ENCODE assay signal across 8 cellular contexts in the genomic region with DNA sequence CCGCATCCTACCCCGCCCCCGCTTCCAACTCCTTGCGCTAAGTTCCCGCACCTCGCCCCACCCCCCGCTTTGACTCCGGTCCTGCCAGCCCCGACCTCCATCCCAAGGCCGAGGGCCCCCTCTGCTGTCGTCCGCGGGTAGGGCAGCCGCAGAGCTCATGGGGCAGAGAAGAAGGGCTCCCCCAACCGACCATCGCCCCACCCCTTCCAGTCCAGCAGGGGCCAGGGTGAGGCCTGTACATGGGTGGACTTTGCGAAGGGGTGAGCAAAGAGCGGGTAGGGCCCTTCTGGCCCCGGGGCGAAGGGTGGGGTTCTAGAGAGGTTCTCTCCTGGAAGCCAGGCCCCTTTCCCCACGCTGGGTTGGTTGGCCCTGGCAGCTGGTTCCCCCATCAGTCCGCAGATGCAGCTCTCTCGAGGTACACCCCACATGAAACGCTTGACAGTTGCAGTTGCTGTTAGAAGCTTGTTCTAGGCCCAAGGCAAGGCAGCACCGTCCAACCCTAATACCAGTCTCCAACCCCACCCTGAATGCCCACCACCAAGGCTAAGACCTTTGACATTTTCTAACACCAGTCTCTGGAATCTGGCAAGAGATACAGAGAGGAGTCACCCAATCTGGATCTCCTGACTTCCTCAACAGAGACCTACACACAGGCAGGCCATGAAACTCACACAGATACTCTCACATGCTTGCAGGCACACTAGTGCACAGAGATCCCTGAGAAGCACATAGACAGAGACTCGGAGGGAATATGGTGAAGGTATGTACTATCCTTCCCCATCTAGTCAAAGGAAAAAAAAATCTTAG. TPM values are rescaled to one million over a fixed set of nuclear protein-coding genes. Genes with fewer than 3 reads are reported as not detected.
DNase-seq lines count a peak whose midpoint lies in the region; ATAC-seq, FAIRE-seq and TF ChIP-seq lines count a peak whose summit lies in the region.

No MANE protein-coding gene starts in this region.

- peak overlapping the region; percentile 94 for H3K27ac ChIP-seq in osteoblast (ENCODE audit: low read depth, low read length)
- H3K27ac ChIP-seq in temporal lobe (ENCODE audit: low read depth, low read length), result peak overlapping the region; percentile 87

- no peaks in the 10 kb centered on the region for H3K9me3 Mint-ChIP-seq in activated naive CD4-positive, alpha-beta T cell treated with anti-CD3 and anti-CD28 coated beads, Interleukin-2, amount 50 U/mL, for 72 hours

- no peak for FAIRE-seq in H54 (lab: Jason Lieb, UNC)

- no peak for TF ChIP-seq POLR2A in H54 (IDR thresholded peaks at IDR 0.05; ENCODE audit: low read depth, low read length)

- H3K4me3 ChIP-seq in osteoblast (ENCODE audit: insufficient read depth, low read length), result peak overlapping the region; percentile 81

- peaks cover 40% of the 10 kb centered on the region for H3K36me3 ChIP-seq in osteoblast (ENCODE audit: insufficient read depth, low read length)

- H3K9me3 ChIP-seq in osteoblast (ENCODE audit: low read depth, low read length), result no peaks in the 10 kb centered on the region

- peaks cover 29% of the 10 kb centered on the region for H3K4me1 ChIP-seq in osteoblast (ENCODE audit: insufficient read depth, low read length)

- ATAC-seq in SK-N-SH treated with all-trans-retinoic acid at 6 μM for 48 hours, result peak; percentile 89
- peak; percentile 78 to 82 for ATAC-seq in activated naive CD4-positive, alpha-beta T cell treated with anti-CD3 and anti-CD28 coated beads, Interleukin-2, amount 50 U/mL, for 72 hours

- peak overlapping the region in 1 of 2 donors; percentile 16 for H3K27ac Mint-ChIP-seq in activated naive CD4-positive, alpha-beta T cell treated with anti-CD3 and anti-CD28 coated beads, Interleukin-2, amount 50 U/mL, for 72 hours

- H3K36me3 Mint-ChIP-seq in activated naive CD4-positive, alpha-beta T cell treated with anti-CD3 and anti-CD28 coated beads, Interleukin-2, amount 50 U/mL, for 72 hours, result no peaks in the 10 kb centered on the region

- no peak overlapping the region for H2AFZ ChIP-seq in osteoblast (ENCODE audit: low read length)

- peak overlapping the region; percentile 93 for H3K4me2 ChIP-seq in osteoblast (ENCODE audit: insufficient read depth, low read length)

- TF ChIP-seq CTCF in osteoblast (IDR thresholded peaks at IDR 0.05; ENCODE audit: extremely low read depth, low read depth, low read length), result peak; percentile 69

- peaks cover 24% of the 10 kb centered on the region for H4K20me1 ChIP-seq in osteoblast (ENCODE audit: insufficient read depth, low read length)

- intact Hi-C loops in head of caudate nucleus (cut with DNase I), result loop anchor here (2.0 to 10.0 kb wide), 3 partner anchors 27 to 175 kb away; no protein-coding TSS in a partner anchor

- no peaks in the 10 kb centered on the region for H3K27me3 ChIP-seq in osteoblast (ENCODE audit: insufficient read depth, low read length)

- peak; percentile 93 for DNase-seq in D341Med (ENCODE audit: low spot score)
- DNase-seq in H54 (ENCODE audit: insufficient read length, low spot score), result peak; percentile 89
- peak; percentile 93 for DNase-seq in NAMALWA (ENCODE audit: low spot score)
- DNase-seq in activated naive CD4-positive, alpha-beta T cell treated with anti-CD3 and anti-CD28 coated beads, Interleukin-2, amount 50 U/mL, for 72 hours (ENCODE audit: low spot score in 2 of 2), result peak; percentile 88 to 100
- DNase-seq in head of caudate nucleus, result peak; percentile 94 to 100 (median 98)
- DNase-seq in osteoblast (ENCODE audit: insufficient read length, low spot score, missing footprints), result peak; percentile 98

- peaks cover 16% of the 10 kb centered on the region for H3K79me2 ChIP-seq in osteoblast (ENCODE audit: insufficient read depth, low read length)

TF ChIP-seq in SK-N-SH treated with all-trans-retinoic acid at 6 μM for 48 hours, 23 proteins besides CTCF, POLR2A, EP300 and RAD21:
- no peak for TF ChIP-seq TOX (CRISPR knock-in tag; IDR thresholded peaks at IDR 0.05; ENCODE audit: borderline replicate concordance)
- TF ChIP-seq RARB (CRISPR knock-in tag; IDR thresholded peaks at IDR 0.05), result no peak
- TF ChIP-seq OSR1 (CRISPR knock-in tag; IDR thresholded peaks at IDR 0.05), result no peak
- no peak for TF ChIP-seq ZFP30 (CRISPR knock-in tag; IDR thresholded peaks at IDR 0.05)
- no peak for TF ChIP-seq ZC3H10 (CRISPR knock-in tag; IDR thresholded peaks at IDR 0.05)
- TF ChIP-seq ZFP3 (CRISPR knock-in tag; IDR thresholded peaks at IDR 0.05), result no peak
- no peak for TF ChIP-seq ARNTL (CRISPR knock-in tag; IDR thresholded peaks at IDR 0.05; ENCODE audit: borderline replicate concordance, low read depth)
- no peak for TF ChIP-seq ISL1 (CRISPR knock-in tag; IDR thresholded peaks at IDR 0.05)
- TF ChIP-seq, protein P1, sequence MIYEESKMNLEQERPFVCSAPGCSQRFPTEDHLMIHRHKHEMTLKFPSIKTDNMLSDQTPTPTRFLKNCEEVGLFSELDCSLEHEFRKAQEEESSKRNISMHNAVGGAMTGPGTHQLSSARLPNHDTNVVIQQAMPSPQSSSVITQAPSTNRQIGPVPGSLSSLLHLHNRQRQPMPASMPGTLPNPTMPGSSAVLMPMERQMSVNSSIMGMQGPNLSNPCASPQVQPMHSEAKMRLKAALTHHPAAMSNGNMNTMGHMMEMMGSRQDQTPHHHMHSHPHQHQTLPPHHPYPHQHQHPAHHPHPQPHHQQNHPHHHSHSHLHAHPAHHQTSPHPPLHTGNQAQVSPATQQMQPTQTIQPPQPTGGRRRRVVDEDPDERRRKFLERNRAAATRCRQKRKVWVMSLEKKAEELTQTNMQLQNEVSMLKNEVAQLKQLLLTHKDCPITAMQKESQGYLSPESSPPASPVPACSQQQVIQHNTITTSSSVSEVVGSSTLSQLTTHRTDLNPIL (CRISPR knock-in tag; IDR thresholded peaks at IDR 0.05; ENCODE audit: low read depth), result no peak
- no peak for TF ChIP-seq PATZ1 (CRISPR knock-in tag; IDR thresholded peaks at IDR 0.05; ENCODE audit: borderline replicate concordance)
- TF ChIP-seq BACH2 (CRISPR knock-in tag; IDR thresholded peaks at IDR 0.05; ENCODE audit: borderline replicate concordance), result no peak
- TF ChIP-seq PPARA (CRISPR knock-in tag; IDR thresholded peaks at IDR 0.05; ENCODE audit: borderline replicate concordance), result no peak
- TF ChIP-seq ZNF70 (CRISPR knock-in tag; IDR thresholded peaks at IDR 0.05), result no peak
TF ChIP-seq in SK-N-SH treated with all-trans-retinoic acid at 6 μM for 48 hours: peak in this region for 0.

RNA-seq across cellular contexts. Expression of gene ADGRB2, which starts 25.3 kb away (rescaled TPM):
- total RNA-seq in activated naive CD4-positive, alpha-beta T cell treated with anti-CD3 and anti-CD28 coated beads, Interleukin-2, amount 50 U/mL, for 72 hours, result 1 to 10 TPM in 1 of 2 donors, under 1 TPM in 1; 0.49 to 1.1 TPM
- total RNA-seq in osteoblast, result 5.8 and 7.4 TPM in 2 replicates
- total RNA-seq in temporal lobe, result 60.2 TPM

RNA-seq across cellular contexts. Expression of gene SPOCD1, which starts 26.4 kb away (rescaled TPM):
- total RNA-seq in activated naive CD4-positive, alpha-beta T cell treated with anti-CD3 and anti-CD28 coated beads, Interleukin-2, amount 50 U/mL, for 72 hours, result 1 to 10 TPM in 1 of 2 donors, under 1 TPM in 1; 0.46 to 1.8 TPM
- total RNA-seq in osteoblast (58.6 and 67.8 TPM in 2 replicates), temporal lobe (not detected)

Comparison
In these comparisons a context has a peak if more than half of its experiments do, and no peak if none do; other contexts are left out.
1. Peak in every context shown above with its lines: DNase-seq, ATAC-seq, H3K4me3 ChIP-seq and H3K27ac ChIP-seq.
2. RNA of gene SPOCD1, which starts 26.4 kb away (total RNA-seq): 58.6 to 67.8 TPM in osteoblast; 0.46 to 1.8 TPM in activated naive CD4-positive, alpha-beta T cell treated with anti-CD3 and anti-CD28 coated beads, Interleukin-2, amount 50 U/mL, for 72 hours and not detected in temporal lobe (single experiment); every median in the first group is over 10 times any median in the second.